In genomic region chr11:60251485-60252207, GRCh38 we compare ENCODE assay signal across 9 cellular contexts. TPM values are rescaled to one million over a fixed set of nuclear protein-coding genes. Genes with fewer than 3 reads are reported as not detected.
DNase-seq lines count a peak whose midpoint lies in the region; ATAC-seq and TF ChIP-seq lines count a peak whose summit lies in the region.
"Had no signal": no experiment of that assay in that cellular context is flagged by ENCODE, and none has a peak within 500 bp of the region (broad histone marks: within the 10 kb centered on the region; RNA-seq: fewer than 3 reads in every experiment).

No MANE protein-coding gene starts in this region.

- H3K36me3 ChIP-seq in vagina = no peaks in the 10 kb centered on the region

- TF ChIP-seq CTCF in epithelial cell of proximal tubule (conservative IDR thresholded peaks at IDR 0.05; ENCODE audit: low read depth, low read length) (peak; percentile 64), vagina (IDR thresholded peaks at IDR 0.05) (peak in 1 of 3 experiments; percentile 15)

- H3K27me3 Mint-ChIP-seq in activated CD8-positive, alpha-beta memory T cell treated with anti-CD3 and anti-CD28 coated beads, Interleukin-2, amount 10 ng/mL, durations not matched to agents 7 days and 5 days = peaks cover 32% of the 10 kb centered on the region
- peaks cover 14 to 32% of the 10 kb centered on the region in 2 donors for H3K27me3 Mint-ChIP-seq in natural killer cell treated with Interleukin-12 subunit alpha and Interleukin-12 subunit beta and Interleukin-15 and Interleukin-18, amount 100 ng/mL, for 72 hours

- H3K9me3 Mint-ChIP-seq in activated CD8-positive, alpha-beta memory T cell treated with anti-CD3 and anti-CD28 coated beads, Interleukin-2, amount 10 ng/mL, durations not matched to agents 7 days and 5 days (ENCODE audit: low read depth) = peaks cover 4% of the 10 kb centered on the region
- H3K9me3 Mint-ChIP-seq in natural killer cell treated with Interleukin-12 subunit alpha and Interleukin-12 subunit beta and Interleukin-15 and Interleukin-18, amount 100 ng/mL, for 72 hours = no peaks in the 10 kb centered on the region

- no peak overlapping the region for H3K4me3 Mint-ChIP-seq in activated CD8-positive, alpha-beta memory T cell treated with anti-CD3 and anti-CD28 coated beads, Interleukin-2, amount 10 ng/mL, durations not matched to agents 7 days and 5 days
- no peak overlapping the region for H3K4me3 Mint-ChIP-seq in natural killer cell treated with Interleukin-12 subunit alpha and Interleukin-12 subunit beta and Interleukin-15 and Interleukin-18, amount 100 ng/mL, for 72 hours
- H3K4me3 Mint-ChIP-seq: activated B cell treated with CpG ODN at 0.5 μM for 24 hours had no signal

- no peaks in the 10 kb centered on the region for H3K4me1 Mint-ChIP-seq in activated CD8-positive, alpha-beta memory T cell treated with anti-CD3 and anti-CD28 coated beads, Interleukin-2, amount 10 ng/mL, durations not matched to agents 7 days and 5 days
- H3K4me1 Mint-ChIP-seq in natural killer cell treated with Interleukin-12 subunit alpha and Interleukin-12 subunit beta and Interleukin-15 and Interleukin-18, amount 100 ng/mL, for 72 hours (ENCODE audit: low read depth in 2 of 2) = no peaks in the 10 kb centered on the region

- no peaks in the 10 kb centered on the region for H3K9me3 ChIP-seq in vagina

- no peaks in the 10 kb centered on the region for H3K36me3 Mint-ChIP-seq in activated CD8-positive, alpha-beta memory T cell treated with anti-CD3 and anti-CD28 coated beads, Interleukin-2, amount 10 ng/mL, durations not matched to agents 7 days and 5 days
- H3K36me3 Mint-ChIP-seq in natural killer cell treated with Interleukin-12 subunit alpha and Interleukin-12 subunit beta and Interleukin-15 and Interleukin-18, amount 100 ng/mL, for 72 hours = no peaks in the 10 kb centered on the region

- no peak for ATAC-seq in activated CD8-positive, alpha-beta memory T cell treated with anti-CD3 and anti-CD28 coated beads, Interleukin-2, amount 10 ng/mL, durations not matched to agents 7 days and 5 days
- ATAC-seq in GM21515 (IDR thresholded peaks at IDR 0.05; ENCODE audit: unreplicated experiment) = no peak
- ATAC-seq in natural killer cell treated with Interleukin-12 subunit alpha and Interleukin-12 subunit beta and Interleukin-15 and Interleukin-18, amount 100 ng/mL, for 72 hours = no peak

- CTCF ChIA-PET in activated CD8-positive, alpha-beta memory T cell treated with anti-CD3 and anti-CD28 coated beads, Interleukin-2, amount 10 ng/mL, durations not matched to agents 7 days and 5 days (lab: Charles Lee) = interaction anchor here (0.6 to 2.8 kb wide), 14 partner anchors 12 to 715 kb away, joined by 3 to 14 read pairs (median 4); partner anchors contain the start of gene STX3

- no peak for TF ChIP-seq POLR2A in vagina (IDR thresholded peaks at IDR 0.05)

- no peaks in the 10 kb centered on the region for H3K4me1 ChIP-seq in vagina

- no peak overlapping the region for H3K27ac ChIP-seq in vagina

- H3K4me3 ChIP-seq in epithelial cell of proximal tubule (ENCODE audit: low read depth, low read length) (no peak overlapping the region), vagina (no peak overlapping the region)

- no peak overlapping the region for H3K27ac Mint-ChIP-seq in activated CD8-positive, alpha-beta memory T cell treated with anti-CD3 and anti-CD28 coated beads, Interleukin-2, amount 10 ng/mL, durations not matched to agents 7 days and 5 days
- no peak overlapping the region for H3K27ac Mint-ChIP-seq in natural killer cell treated with Interleukin-12 subunit alpha and Interleukin-12 subunit beta and Interleukin-15 and Interleukin-18, amount 100 ng/mL, for 72 hours
- H3K27ac Mint-ChIP-seq: activated B cell treated with CpG ODN at 0.5 μM for 24 hours had no signal

- intact Hi-C loops in vagina (cut with DNase I) = no loop called here

- no peaks in the 10 kb centered on the region for H3K27me3 ChIP-seq in vagina

- peak; percentile 43 for DNase-seq in activated CD8-positive, alpha-beta memory T cell treated with anti-CD3 and anti-CD28 coated beads, Interleukin-2, amount 10 ng/mL, durations not matched to agents 7 days and 5 days
- no peak for DNase-seq in activated CD8-positive, alpha-beta memory T cell treated with anti-CD3 and anti-CD28 coated beads, Interleukin-2, amount 50 U/mL, for 48 hours
- DNase-seq in NOMO-1 (lab: John Stamatoyannopoulos, UW; ENCODE audit: unreplicated experiment in 2 of 2) (peak; percentile 43 to 61), epithelial cell of proximal tubule (ENCODE audit: low read depth) (no peak), pons (ENCODE audit: low spot score) (peak; percentile 63), vagina (ENCODE audit: extremely low spot score in 2 of 2) (no peak)
- no peak for DNase-seq in natural killer cell treated with Interleukin-12 subunit alpha and Interleukin-12 subunit beta and Interleukin-15 and Interleukin-18, amount 100 ng/mL, for 72 hours (ENCODE audit: low spot score)
- DNase-seq: activated B cell treated with CpG ODN at 0.5 μM for 24 hours had no signal

RNA-seq across cellular contexts. Expression of gene MS4A4E, which starts 8.7 kb away (rescaled TPM):
- total RNA-seq in activated CD8-positive, alpha-beta memory T cell treated with anti-CD3 and anti-CD28 coated beads, Interleukin-2, amount 10 ng/mL, durations not matched to agents 7 days and 5 days = not detected
- total RNA-seq in epithelial cell of proximal tubule (not detected in 2 replicates), vagina (1.7 TPM)
- 1 to 10 TPM in 1 of 2 donors, not detected in 1; 2.6 TPM for total RNA-seq in natural killer cell treated with Interleukin-12 subunit alpha and Interleukin-12 subunit beta and Interleukin-15 and Interleukin-18, amount 100 ng/mL, for 72 hours
- total RNA-seq: activated B cell treated with CpG ODN at 0.5 μM for 24 hours had no signal

RNA-seq across cellular contexts. Expression of gene MS4A4A, which starts 28.8 kb away (rescaled TPM):
- total RNA-seq in activated CD8-positive, alpha-beta memory T cell treated with anti-CD3 and anti-CD28 coated beads, Interleukin-2, amount 10 ng/mL, durations not matched to agents 7 days and 5 days = not detected
- not detected in 2 replicates for total RNA-seq in epithelial cell of proximal tubule
- total RNA-seq in vagina = 10.3 TPM
- total RNA-seq in natural killer cell treated with Interleukin-12 subunit alpha and Interleukin-12 subunit beta and Interleukin-15 and Interleukin-18, amount 100 ng/mL, for 72 hours = not detected

Comparison
In these comparisons a context has a peak if more than half of its experiments do, and no peak if none do; other contexts are left out.
1. DNase-seq: peak in activated CD8-positive, alpha-beta memory T cell treated with anti-CD3 and anti-CD28 coated beads, Interleukin-2, amount 10 ng/mL, durations not matched to agents 7 days and 5 days (single experiment), NOMO-1 (2 of 2) and pons (single experiment); none in activated CD8-positive, alpha-beta memory T cell treated with anti-CD3 and anti-CD28 coated beads, Interleukin-2, amount 50 U/mL, for 48 hours (single experiment), epithelial cell of proximal tubule (single experiment), vagina (0 of 2) and natural killer cell treated with Interleukin-12 subunit alpha and Interleukin-12 subunit beta and Interleukin-15 and Interleukin-18, amount 100 ng/mL, for 72 hours (single experiment).
2. RNA of gene MS4A4A, which starts 28.8 kb away (total RNA-seq): 10.3 TPM in vagina (single experiment); not detected in activated CD8-positive, alpha-beta memory T cell treated with anti-CD3 and anti-CD28 coated beads, Interleukin-2, amount 10 ng/mL, durations not matched to agents 7 days and 5 days, not detected in epithelial cell of proximal tubule and not detected in natural killer cell treated with Interleukin-12 subunit alpha and Interleukin-12 subunit beta and Interleukin-15 and Interleukin-18, amount 100 ng/mL, for 72 hours; every median in the first group is over 10 times any median in the second.